9 cellular contexts compared by ENCODE assay signal in the genomic region with DNA sequence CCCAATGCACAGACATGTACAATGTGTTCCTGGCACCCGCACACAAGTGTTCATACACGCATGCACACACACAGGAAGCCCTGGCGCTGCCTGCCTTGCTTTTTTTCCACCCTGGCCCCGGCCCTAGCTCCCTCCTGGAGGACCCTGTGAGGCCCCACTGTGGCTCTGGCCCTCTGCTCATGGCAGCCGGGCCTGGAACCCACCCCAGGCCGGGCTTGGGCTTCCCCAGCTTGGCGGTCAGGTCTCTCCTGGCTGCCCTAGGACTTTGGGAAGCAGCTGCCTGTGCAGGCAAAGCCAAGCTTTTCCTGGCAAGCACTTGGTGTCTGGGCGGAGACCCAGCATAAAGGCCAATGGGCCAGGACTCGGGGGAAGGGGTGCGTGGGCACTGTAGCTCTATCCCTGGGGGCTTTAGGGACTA. TPM values are rescaled to one million over a fixed set of nuclear protein-coding genes. Genes with fewer than 3 reads are reported as not detected.
DNase-seq lines count a peak whose midpoint lies in the region; TF ChIP-seq lines count a peak whose summit lies in the region.
"Had no signal": no experiment of that assay in that cellular context is flagged by ENCODE, and none has a peak within 500 bp of the region (broad histone marks: within the 10 kb centered on the region; RNA-seq: fewer than 3 reads in every experiment).

No MANE protein-coding gene starts in this region.

- peak overlapping the region; percentile 69 for H3K27ac Mint-ChIP-seq in nephron progenitor cell

- H3K27me3 ChIP-seq in esophagus (ENCODE audit: control insufficient read depth in 1 of 2, insufficient read depth in 2 of 2, low read length in 2 of 2), result no peaks in the 10 kb centered on the region
- H3K27me3 ChIP-seq in smooth muscle cell (ENCODE audit: low read depth), result no peaks in the 10 kb centered on the region

- no peak overlapping the region for H3K4me2 ChIP-seq in smooth muscle cell

- H3K27me3 Mint-ChIP-seq in nephron progenitor cell (ENCODE audit: low read depth, poor library complexity), result peaks cover 5% of the 10 kb centered on the region

- no peaks in the 10 kb centered on the region for H3F3A ChIP-seq in smooth muscle cell (ENCODE audit: low read depth)

- H3K4me3 ChIP-seq in esophagus (ENCODE audit: low read depth in 1 of 2, low read length in 2 of 2) (no peak overlapping the region), smooth muscle cell (no peak overlapping the region)

- no peak overlapping the region for H2AFZ ChIP-seq in smooth muscle cell (ENCODE audit: low read depth)

- WGBS in esophagus, 2 donors, result 25 to 47% methylated on average over 10 of the region's 10 CpGs
- WGBS in smooth muscle cell (ENCODE audit: low lambda C conversion rate), result 95% methylated on average over 10 of the region's 10 CpGs

- H4K20me1 ChIP-seq in smooth muscle cell (ENCODE audit: low read depth), result peaks cover 31% of the 10 kb centered on the region

- peaks cover 63% of the 10 kb centered on the region for H3K4me1 Mint-ChIP-seq in nephron progenitor cell

- DNase-seq in AG20443 (ENCODE audit: low spot score) (peak; percentile 35), NCI-H1694 (lab: John Stamatoyannopoulos, UW) (peak; percentile 38), nephron progenitor cell (no peak), smooth muscle cell (lab: John Stamatoyannopoulos, UW; ENCODE audit: unreplicated experiment) (no peak), KG1 (lab: John Stamatoyannopoulos, UW) (no peak), foreskin melanocyte (no peak)
- no peak for DNase-seq in stimulated activated naive CD4-positive, alpha-beta T cell treated with Interleukin-2 at 50 U/mL for 16 hours (lab: John Stamatoyannopoulos, UW)
- DNase-seq: DMS153 had no signal

- H3K27ac ChIP-seq in esophagus (ENCODE audit: low read depth in 2 of 2, low read length in 1 of 2), result peak overlapping the region; percentile 62 to 69
- H3K27ac ChIP-seq in smooth muscle cell (ENCODE audit: low read depth), result no peak overlapping the region

- no peak overlapping the region for H3K4me3 Mint-ChIP-seq in nephron progenitor cell

- H3K36me3 ChIP-seq in esophagus (ENCODE audit: control insufficient read depth in 2 of 2, insufficient read depth in 2 of 2, low read length in 1 of 2) (peaks cover 0 to 15% of the 10 kb centered on the region in 2 donors), smooth muscle cell (ENCODE audit: low read depth) (no peaks in the 10 kb centered on the region)

- H3K4me1 ChIP-seq in esophagus (ENCODE audit: control insufficient read depth in 2 of 2, insufficient read depth in 2 of 2, low read length in 1 of 2) (peaks cover 3 to 18% of the 10 kb centered on the region in 2 donors), smooth muscle cell (ENCODE audit: low read depth) (no peaks in the 10 kb centered on the region)

- no peaks in the 10 kb centered on the region for H3K36me3 Mint-ChIP-seq in nephron progenitor cell (ENCODE audit: low read depth)

- H3K9me3 Mint-ChIP-seq in nephron progenitor cell, result no peaks in the 10 kb centered on the region

- H3K9me3 ChIP-seq in esophagus (ENCODE audit: control insufficient read depth in 2 of 2, insufficient read depth in 1 of 2, low read depth in 1 of 2, low read length in 1 of 2), result no peaks in the 10 kb centered on the region
- no peaks in the 10 kb centered on the region for H3K9me3 ChIP-seq in smooth muscle cell (replicated peaks; ENCODE audit: low read depth)

- no peak overlapping the region for H3K9ac ChIP-seq in smooth muscle cell (ENCODE audit: low read depth)

- H3K79me2 ChIP-seq in smooth muscle cell (ENCODE audit: low read depth), result no peaks in the 10 kb centered on the region

- no peak for TF ChIP-seq CTCF in nephron progenitor cell (IDR thresholded peaks at IDR 0.05)
- no peak for TF ChIP-seq CTCF in smooth muscle cell (IDR thresholded peaks at IDR 0.05; ENCODE audit: borderline replicate concordance, insufficient read depth, poor library complexity, severe bottlenecking)

RNA-seq across cellular contexts. Expression of a gene that starts 30.5 kb away (rescaled TPM):
- 100 to 1,000 TPM; 123 to 266 TPM for polyA plus RNA-seq in esophagus
- total RNA-seq in smooth muscle cell, result 43.8 and 58.6 TPM in 2 replicates
- polyA plus RNA-seq in smooth muscle cell, result 252 and 270 TPM in 2 replicates

Comparison
In these comparisons a context has a peak if more than half of its experiments do, and no peak if none do; other contexts are left out.
1. DNase-seq: peak in AG20443 (single experiment) and NCI-H1694 (single experiment); none in nephron progenitor cell (single experiment), smooth muscle cell (single experiment), KG1 (single experiment), stimulated activated naive CD4-positive, alpha-beta T cell treated with Interleukin-2 at 50 U/mL for 16 hours (single experiment) and foreskin melanocyte (single experiment).